ENCODE assay signal across 22 cellular contexts in the genomic region with DNA sequence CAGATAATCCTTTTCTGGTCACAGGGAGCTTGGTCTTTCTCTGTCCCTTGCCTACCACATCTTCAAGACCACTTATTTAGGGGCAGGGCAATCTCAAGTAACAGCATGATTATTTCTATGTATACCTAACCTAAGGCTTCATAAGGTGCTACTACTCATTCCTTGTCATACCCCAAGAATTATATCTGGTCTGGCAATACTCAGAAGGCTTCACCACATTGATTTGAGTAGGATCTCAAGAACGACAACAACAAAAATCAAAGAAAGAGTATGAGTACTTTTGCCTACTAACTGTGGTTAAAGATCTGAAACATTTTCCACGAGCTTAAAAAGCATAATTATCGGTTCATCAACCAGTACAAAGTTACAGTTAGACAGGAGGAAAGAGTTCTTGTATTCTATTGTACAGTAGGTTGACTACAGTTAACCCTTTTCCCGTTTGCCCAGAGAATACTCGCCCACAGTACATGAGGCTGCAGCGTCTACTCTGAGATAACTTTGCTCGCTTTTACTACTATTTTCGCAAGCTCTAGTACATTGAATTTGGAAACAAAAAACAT.
"Had no signal": no experiment of that assay in that cellular context is flagged by ENCODE, and none has a peak within 500 bp of the region (broad histone marks: within the 10 kb centered on the region; RNA-seq: fewer than 3 reads in every experiment).

No MANE protein-coding gene starts in this region.

- H3K27me3 Mint-ChIP-seq: effector memory CD8-positive, alpha-beta T cell; stimulated activated memory B cell treated with anti-CD40 and anti-IgM and Interleukin-4, amounts not matched to agents 10 μg/mL and 1 μg/mL and 100 μg/mL, for 72 hours had no signal

- DNase-seq: activated CD4-positive, alpha-beta T cell treated with anti-CD3 and anti-CD28 coated beads, Interleukin-2, amount 50 U/mL, for 4 hours; activated CD8-positive, alpha-beta memory T cell treated with anti-CD3 and anti-CD28 coated beads, Interleukin-2, amount 50 U/mL, for 48 hours; activated gamma-delta T cell treated with Interleukin-2 at 50 U/mL for 16 hours; activated naive CD8-positive, alpha-beta T cell treated with anti-CD3 and anti-CD28 coated beads, Interleukin-2, amount 10 ng/mL, durations not matched to agents 7 days and 5 days; amniotic stem cell; brain microvascular endothelial cell; cortex of kidney; effector memory CD8-positive, alpha-beta T cell; islet precursor cell; left ventricle myocardium inferior; mesendoderm; nephron progenitor cell; ovary; retina; small intestine; stimulated activated CD4-positive, alpha-beta T cell treated with anti-CD3 and anti-CD28 coated beads, Interleukin-4, amount 100 ng/mL, for 4 hours; stimulated activated CD8-positive, alpha-beta memory T cell treated with anti-CD3 and anti-CD28 coated beads, Interleukin-4, amount 100 ng/mL, for 48 hours; T-helper 9 cell; tibial artery had no signal

- ATAC-seq: effector memory CD8-positive, alpha-beta T cell; gastroesophageal sphincter; sciatic nerve; stimulated activated memory B cell treated with anti-CD40 and anti-IgM and Interleukin-4, amounts not matched to agents 10 μg/mL and 1 μg/mL and 100 μg/mL, for 72 hours had no signal

- H3K4me3 Mint-ChIP-seq: activated naive CD8-positive, alpha-beta T cell treated with anti-CD3 and anti-CD28 coated beads, Interleukin-2, amount 10 ng/mL, durations not matched to agents 7 days and 5 days; effector memory CD8-positive, alpha-beta T cell; nephron progenitor cell; stimulated activated memory B cell treated with anti-CD40 and anti-IgM and Interleukin-4, amounts not matched to agents 10 μg/mL and 1 μg/mL and 100 μg/mL, for 72 hours had no signal

- H3K4me1 Mint-ChIP-seq: nephron progenitor cell had no signal

- H3K27ac Mint-ChIP-seq: activated naive CD8-positive, alpha-beta T cell treated with anti-CD3 and anti-CD28 coated beads, Interleukin-2, amount 10 ng/mL, durations not matched to agents 7 days and 5 days; effector memory CD8-positive, alpha-beta T cell; nephron progenitor cell; stimulated activated memory B cell treated with anti-CD40 and anti-IgM and Interleukin-4, amounts not matched to agents 10 μg/mL and 1 μg/mL and 100 μg/mL, for 72 hours had no signal
